1 cellular context compared by ENCODE assay signal in genomic region chr5:62475072-62475471, GRCh38.
TF ChIP-seq lines count a peak whose summit lies in the region.

No MANE protein-coding gene starts in this region.

TF ChIP-seq in HEK293, 187 proteins besides CTCF, POLR2A, EP300 and RAD21 (continued from another document):
- no peak for TF ChIP-seq ZBTB10 (tag by site-specific recombination; IDR thresholded peaks at IDR 0.05)
